Comparison of ENCODE assay signal across 1 cellular context in the genomic region with DNA sequence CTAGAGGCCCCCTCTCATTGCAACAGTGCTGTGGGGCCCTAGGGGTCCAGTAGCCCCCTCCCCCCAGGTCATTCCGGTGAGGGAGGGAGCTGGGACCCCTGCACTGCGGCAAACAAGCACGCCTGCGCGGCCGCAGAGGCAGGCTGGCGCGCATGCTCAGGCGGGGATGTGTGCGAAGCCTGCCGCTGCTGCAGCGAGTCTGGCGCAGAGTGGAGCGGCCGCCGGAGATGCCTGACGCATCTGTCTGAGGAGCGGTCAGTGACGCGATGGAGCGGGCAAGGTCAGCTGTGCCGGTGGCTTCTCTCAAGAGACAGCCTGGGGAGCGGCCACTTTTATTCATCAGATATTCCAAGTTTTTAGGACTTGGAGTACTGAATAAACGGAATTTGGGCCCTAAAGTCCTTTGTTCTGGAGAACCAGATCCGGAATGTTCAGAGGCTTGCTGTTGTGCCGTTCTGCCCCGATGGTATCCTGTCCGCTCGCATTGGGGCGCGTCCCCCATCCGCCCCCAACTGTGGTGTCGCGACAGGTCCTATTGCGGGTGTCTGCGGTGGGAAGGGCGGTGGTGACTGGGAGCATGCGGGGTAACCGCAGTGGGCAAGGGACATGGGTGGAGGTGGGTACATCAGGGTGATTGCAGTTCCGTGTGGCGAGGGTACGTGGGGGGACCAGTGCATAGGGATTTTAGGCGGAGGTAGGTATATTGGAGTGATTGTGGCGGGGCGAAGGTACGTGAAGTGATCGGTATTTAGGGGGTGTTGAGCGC.
TF ChIP-seq lines count a peak whose summit lies in the region.

Gene SNRPN, plus strand, starts transcription at position 205 of the 766 bp plus-strand sequence. CDS start 19,467 bp downstream, outside the sequence.
Gene SNURF, plus strand, starts transcription at position 205 of the 766 bp plus-strand sequence. Its CDS starts 62 bp downstream, at position 267.

TF ChIP-seq in HepG2, 621 proteins besides CTCF, POLR2A, EP300 and RAD21 (continued from another document and continues in another):
- TF ChIP-seq SKIL (CRISPR knock-in tag; IDR thresholded peaks at IDR 0.05; ENCODE audit: borderline replicate concordance) = no peak
- TF ChIP-seq RFXAP (CRISPR knock-in tag; IDR thresholded peaks at IDR 0.05; ENCODE audit: borderline replicate concordance) = no peak
- TF ChIP-seq ZUFSP (CRISPR knock-in tag; IDR thresholded peaks at IDR 0.05; ENCODE audit: borderline replicate concordance) = no peak
- TF ChIP-seq, protein P1, sequence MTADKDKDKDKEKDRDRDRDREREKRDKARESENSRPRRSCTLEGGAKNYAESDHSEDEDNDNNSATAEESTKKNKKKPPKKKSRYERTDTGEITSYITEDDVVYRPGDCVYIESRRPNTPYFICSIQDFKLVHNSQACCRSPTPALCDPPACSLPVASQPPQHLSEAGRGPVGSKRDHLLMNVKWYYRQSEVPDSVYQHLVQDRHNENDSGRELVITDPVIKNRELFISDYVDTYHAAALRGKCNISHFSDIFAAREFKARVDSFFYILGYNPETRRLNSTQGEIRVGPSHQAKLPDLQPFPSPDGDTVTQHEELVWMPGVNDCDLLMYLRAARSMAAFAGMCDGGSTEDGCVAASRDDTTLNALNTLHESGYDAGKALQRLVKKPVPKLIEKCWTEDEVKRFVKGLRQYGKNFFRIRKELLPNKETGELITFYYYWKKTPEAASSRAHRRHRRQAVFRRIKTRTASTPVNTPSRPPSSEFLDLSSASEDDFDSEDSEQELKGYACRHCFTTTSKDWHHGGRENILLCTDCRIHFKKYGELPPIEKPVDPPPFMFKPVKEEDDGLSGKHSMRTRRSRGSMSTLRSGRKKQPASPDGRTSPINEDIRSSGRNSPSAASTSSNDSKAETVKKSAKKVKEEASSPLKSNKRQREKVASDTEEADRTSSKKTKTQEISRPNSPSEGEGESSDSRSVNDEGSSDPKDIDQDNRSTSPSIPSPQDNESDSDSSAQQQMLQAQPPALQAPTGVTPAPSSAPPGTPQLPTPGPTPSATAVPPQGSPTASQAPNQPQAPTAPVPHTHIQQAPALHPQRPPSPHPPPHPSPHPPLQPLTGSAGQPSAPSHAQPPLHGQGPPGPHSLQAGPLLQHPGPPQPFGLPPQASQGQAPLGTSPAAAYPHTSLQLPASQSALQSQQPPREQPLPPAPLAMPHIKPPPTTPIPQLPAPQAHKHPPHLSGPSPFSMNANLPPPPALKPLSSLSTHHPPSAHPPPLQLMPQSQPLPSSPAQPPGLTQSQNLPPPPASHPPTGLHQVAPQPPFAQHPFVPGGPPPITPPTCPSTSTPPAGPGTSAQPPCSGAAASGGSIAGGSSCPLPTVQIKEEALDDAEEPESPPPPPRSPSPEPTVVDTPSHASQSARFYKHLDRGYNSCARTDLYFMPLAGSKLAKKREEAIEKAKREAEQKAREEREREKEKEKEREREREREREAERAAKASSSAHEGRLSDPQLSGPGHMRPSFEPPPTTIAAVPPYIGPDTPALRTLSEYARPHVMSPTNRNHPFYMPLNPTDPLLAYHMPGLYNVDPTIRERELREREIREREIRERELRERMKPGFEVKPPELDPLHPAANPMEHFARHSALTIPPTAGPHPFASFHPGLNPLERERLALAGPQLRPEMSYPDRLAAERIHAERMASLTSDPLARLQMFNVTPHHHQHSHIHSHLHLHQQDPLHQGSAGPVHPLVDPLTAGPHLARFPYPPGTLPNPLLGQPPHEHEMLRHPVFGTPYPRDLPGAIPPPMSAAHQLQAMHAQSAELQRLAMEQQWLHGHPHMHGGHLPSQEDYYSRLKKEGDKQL (CRISPR knock-in tag; IDR thresholded peaks at IDR 0.05; ENCODE audit: low read depth) = no peak
- no peak for TF ChIP-seq ZNF766 (CRISPR knock-in tag; IDR thresholded peaks at IDR 0.05; ENCODE audit: borderline replicate concordance)
- no peak for TF ChIP-seq HNF4A (CRISPR knock-in tag; IDR thresholded peaks at IDR 0.05)
- TF ChIP-seq ZNF225 (CRISPR knock-in tag; IDR thresholded peaks at IDR 0.05) = no peak
- TF ChIP-seq, protein P2, sequence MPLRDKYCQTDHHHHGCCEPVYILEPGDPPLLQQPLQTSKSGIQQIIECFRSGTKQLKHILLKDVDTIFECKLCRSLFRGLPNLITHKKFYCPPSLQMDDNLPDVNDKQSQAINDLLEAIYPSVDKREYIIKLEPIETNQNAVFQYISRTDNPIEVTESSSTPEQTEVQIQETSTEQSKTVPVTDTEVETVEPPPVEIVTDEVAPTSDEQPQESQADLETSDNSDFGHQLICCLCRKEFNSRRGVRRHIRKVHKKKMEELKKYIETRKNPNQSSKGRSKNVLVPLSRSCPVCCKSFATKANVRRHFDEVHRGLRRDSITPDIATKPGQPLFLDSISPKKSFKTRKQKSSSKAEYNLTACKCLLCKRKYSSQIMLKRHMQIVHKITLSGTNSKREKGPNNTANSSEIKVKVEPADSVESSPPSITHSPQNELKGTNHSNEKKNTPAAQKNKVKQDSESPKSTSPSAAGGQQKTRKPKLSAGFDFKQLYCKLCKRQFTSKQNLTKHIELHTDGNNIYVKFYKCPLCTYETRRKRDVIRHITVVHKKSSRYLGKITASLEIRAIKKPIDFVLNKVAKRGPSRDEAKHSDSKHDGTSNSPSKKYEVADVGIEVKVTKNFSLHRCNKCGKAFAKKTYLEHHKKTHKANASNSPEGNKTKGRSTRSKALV (CRISPR knock-in tag; IDR thresholded peaks at IDR 0.05) = no peak
- TF ChIP-seq REL (CRISPR knock-in tag; conservative IDR thresholded peaks at IDR 0.05) = no peak
- no peak for TF ChIP-seq ZNF720 (CRISPR knock-in tag; IDR thresholded peaks at IDR 0.05)
- TF ChIP-seq, protein P3, sequence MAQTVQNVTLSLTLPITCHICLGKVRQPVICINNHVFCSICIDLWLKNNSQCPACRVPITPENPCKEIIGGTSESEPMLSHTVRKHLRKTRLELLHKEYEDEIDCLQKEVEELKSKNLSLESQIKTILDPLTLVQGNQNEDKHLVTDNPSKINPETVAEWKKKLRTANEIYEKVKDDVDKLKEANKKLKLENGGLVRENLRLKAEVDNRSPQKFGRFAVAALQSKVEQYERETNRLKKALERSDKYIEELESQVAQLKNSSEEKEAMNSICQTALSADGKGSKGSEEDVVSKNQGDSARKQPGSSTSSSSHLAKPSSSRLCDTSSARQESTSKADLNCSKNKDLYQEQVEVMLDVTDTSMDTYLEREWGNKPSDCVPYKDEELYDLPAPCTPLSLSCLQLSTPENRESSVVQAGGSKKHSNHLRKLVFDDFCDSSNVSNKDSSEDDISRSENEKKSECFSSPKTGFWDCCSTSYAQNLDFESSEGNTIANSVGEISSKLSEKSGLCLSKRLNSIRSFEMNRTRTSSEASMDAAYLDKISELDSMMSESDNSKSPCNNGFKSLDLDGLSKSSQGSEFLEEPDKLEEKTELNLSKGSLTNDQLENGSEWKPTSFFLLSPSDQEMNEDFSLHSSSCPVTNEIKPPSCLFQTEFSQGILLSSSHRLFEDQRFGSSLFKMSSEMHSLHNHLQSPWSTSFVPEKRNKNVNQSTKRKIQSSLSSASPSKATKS (CRISPR knock-in tag; IDR thresholded peaks at IDR 0.05) = no peak
- TF ChIP-seq MAFF (IDR thresholded peaks at IDR 0.05; ENCODE audit: low read depth, low read length) = no peak
- TF ChIP-seq MTF1 (CRISPR knock-in tag; IDR thresholded peaks at IDR 0.05) = no peak
- no peak for TF ChIP-seq ARID4A (CRISPR knock-in tag; IDR thresholded peaks at IDR 0.05; ENCODE audit: borderline replicate concordance)
- no peak for TF ChIP-seq FOSL2 (CRISPR knock-in tag; IDR thresholded peaks at IDR 0.05)
- TF ChIP-seq SRSF9 (IDR thresholded peaks at IDR 0.05; ENCODE audit: borderline replicate concordance, insufficient read depth, low read depth, low read length, poor library complexity, severe bottlenecking) = no peak
- TF ChIP-seq HNF4G (IDR thresholded peaks at IDR 0.05; ENCODE audit: borderline replicate concordance, low read depth, low read length) = no peak
- no peak for TF ChIP-seq HNF4G (CRISPR knock-in tag; IDR thresholded peaks at IDR 0.05; ENCODE audit: borderline replicate concordance, low read depth)
- TF ChIP-seq, protein P4, sequence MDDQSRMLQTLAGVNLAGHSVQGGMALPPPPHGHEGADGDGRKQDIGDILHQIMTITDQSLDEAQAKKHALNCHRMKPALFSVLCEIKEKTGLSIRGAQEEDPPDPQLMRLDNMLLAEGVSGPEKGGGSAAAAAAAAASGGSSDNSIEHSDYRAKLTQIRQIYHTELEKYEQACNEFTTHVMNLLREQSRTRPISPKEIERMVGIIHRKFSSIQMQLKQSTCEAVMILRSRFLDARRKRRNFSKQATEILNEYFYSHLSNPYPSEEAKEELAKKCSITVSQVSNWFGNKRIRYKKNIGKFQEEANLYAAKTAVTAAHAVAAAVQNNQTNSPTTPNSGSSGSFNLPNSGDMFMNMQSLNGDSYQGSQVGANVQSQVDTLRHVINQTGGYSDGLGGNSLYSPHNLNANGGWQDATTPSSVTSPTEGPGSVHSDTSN (CRISPR knock-in tag; IDR thresholded peaks at IDR 0.05; ENCODE audit: borderline replicate concordance) = no peak
- TF ChIP-seq ZNF430 (CRISPR knock-in tag; IDR thresholded peaks at IDR 0.05) = no peak
- no peak for TF ChIP-seq CAMTA2 (CRISPR knock-in tag; IDR thresholded peaks at IDR 0.05; ENCODE audit: borderline replicate concordance)
- TF ChIP-seq ZSCAN29 (CRISPR knock-in tag; conservative IDR thresholded peaks at IDR 0.05) = no peak
- no peak for TF ChIP-seq SOX5 (CRISPR knock-in tag; IDR thresholded peaks at IDR 0.05; ENCODE audit: borderline replicate concordance)
- no peak for TF ChIP-seq ZNF337 (CRISPR knock-in tag; IDR thresholded peaks at IDR 0.05; ENCODE audit: borderline replicate concordance, low read depth)
- no peak for TF ChIP-seq GABPA (IDR thresholded peaks at IDR 0.05; ENCODE audit: low read depth, low read length)
- no peak for TF ChIP-seq GABPA (CRISPR knock-in tag; IDR thresholded peaks at IDR 0.05; ENCODE audit: low read depth)
- TF ChIP-seq NFATC3 (CRISPR knock-in tag; IDR thresholded peaks at IDR 0.05) = no peak
- no peak for TF ChIP-seq MXI1 (IDR thresholded peaks at IDR 0.05; ENCODE audit: borderline replicate concordance, low read depth, low read length)
- TF ChIP-seq KDM6A (CRISPR knock-in tag; IDR thresholded peaks at IDR 0.05; ENCODE audit: low read depth) = no peak
- TF ChIP-seq, protein P5, sequence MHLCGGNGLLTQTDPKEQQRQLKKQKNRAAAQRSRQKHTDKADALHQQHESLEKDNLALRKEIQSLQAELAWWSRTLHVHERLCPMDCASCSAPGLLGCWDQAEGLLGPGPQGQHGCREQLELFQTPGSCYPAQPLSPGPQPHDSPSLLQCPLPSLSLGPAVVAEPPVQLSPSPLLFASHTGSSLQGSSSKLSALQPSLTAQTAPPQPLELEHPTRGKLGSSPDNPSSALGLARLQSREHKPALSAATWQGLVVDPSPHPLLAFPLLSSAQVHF (CRISPR knock-in tag; IDR thresholded peaks at IDR 0.05) = no peak
- no peak for TF ChIP-seq ZNF780A (CRISPR knock-in tag; IDR thresholded peaks at IDR 0.05)
- no peak for TF ChIP-seq DMAP1 (CRISPR knock-in tag; IDR thresholded peaks at IDR 0.05)
- TF ChIP-seq BCL3 (CRISPR knock-in tag; IDR thresholded peaks at IDR 0.05) = no peak
